ENCODE assay signal across 14 cellular contexts in genomic region chr7:93945083-93945482, GRCh38. TPM values are rescaled to one million over a fixed set of nuclear protein-coding genes. Genes with fewer than 3 reads are reported as not detected.
DNase-seq lines count a peak whose midpoint lies in the region; ATAC-seq and TF ChIP-seq lines count a peak whose summit lies in the region.
"Had no signal": no experiment of that assay in that cellular context is flagged by ENCODE, and none has a peak within 500 bp of the region (broad histone marks: within the 10 kb centered on the region; RNA-seq: fewer than 3 reads in every experiment).

No MANE protein-coding gene starts in this region.

- H2BK5ac ChIP-seq in IMR-90 (ENCODE audit: low read depth, low read length, poor library complexity, severe bottlenecking) = peak overlapping the region; percentile 99

- peaks cover 10% of the 10 kb centered on the region for H3K9me1 ChIP-seq in IMR-90 (ENCODE audit: insufficient read depth, low read length)

- H4K5ac ChIP-seq in IMR-90 (ENCODE audit: low read depth, low read length) = peak overlapping the region; percentile 97

- peak overlapping the region; percentile 61 for H3K4ac ChIP-seq in IMR-90 (ENCODE audit: low read depth, low read length)

- no peak for TF ChIP-seq RAD21 in IMR-90 (IDR thresholded peaks at IDR 0.05; ENCODE audit: low read length)

- H3K9me3 ChIP-seq in BLaER1 (no peaks in the 10 kb centered on the region), IMR-90 (ENCODE audit: control insufficient read depth, insufficient read depth, low read length) (no peaks in the 10 kb centered on the region), lower lobe of right lung (no peaks in the 10 kb centered on the region), subcutaneous abdominal adipose tissue (ENCODE audit: control insufficient read depth in 5 of 5, low read length in 5 of 5) (no peaks in the 10 kb centered on the region)
- H3K9me3 ChIP-seq: HAP-1 had no signal

- dilution Hi-C loops in IMR-90 (cut with HindIII; ENCODE audit: low sequenced_read_pairs, unreplicated experiment) = no loop called here

- H4K8ac ChIP-seq in IMR-90 (ENCODE audit: low read depth in 2 of 2, low read length in 2 of 2) = peak overlapping the region in 1 of 2 experiments; percentile 39; a peak in 1 of 4 replicates

- no peak for TF ChIP-seq POLR2A in IMR-90 (IDR thresholded peaks at IDR 0.05; ENCODE audit: low read depth, low read length)

- POLR2A ChIA-PET in IMR-90 (lab: Charles Lee; ENCODE audit: unreplicated experiment) = no interaction called here

- intact Hi-C loops in IMR-90 (cut with micrococcal nuclease) = no loop called here
- intact Hi-C loops in lower lobe of right lung (cut with DNase I) = no loop called here

- peak overlapping the region; percentile 52 for H3K27ac ChIP-seq in BLaER1
- H3K27ac ChIP-seq in IMR-90 (ENCODE audit: insufficient read depth, low read length) = peak overlapping the region; percentile 45; the same call in 1 of the 2 replicates
- H3K27ac ChIP-seq in lower lobe of right lung = peak overlapping the region; percentile 44
- H3K27ac ChIP-seq in subcutaneous abdominal adipose tissue (ENCODE audit: low read depth, low read length) = peak overlapping the region; percentile 83

- TF ChIP-seq CTCF in IMR-90 (conservative IDR thresholded peaks at IDR 0.05; ENCODE audit: low read depth, low read length) (no peak), lower lobe of right lung (IDR thresholded peaks at IDR 0.05) (no peak)

- H3K56ac ChIP-seq in IMR-90 (ENCODE audit: extremely low read depth, insufficient read depth, low read length) = no peak overlapping the region

- CTCF ChIA-PET in IMR-90 (lab: Yijun Ruan, JAX) = interaction anchor here (1.1 kb wide), 1 partner anchor 97 kb away, joined by 3 read pairs; no protein-coding TSS in a partner anchor

- H2BK15ac ChIP-seq in IMR-90 (ENCODE audit: low read depth, low read length) = peak overlapping the region; percentile 90; the same call in 2 of the 3 replicates

- H3K4me1 ChIP-seq in BLaER1 (peaks cover 39% of the 10 kb centered on the region), IMR-90 (ENCODE audit: control insufficient read depth, insufficient read depth, low read length) (peaks cover 25% of the 10 kb centered on the region), lower lobe of right lung (peaks cover 17% of the 10 kb centered on the region), subcutaneous abdominal adipose tissue (ENCODE audit: control insufficient read depth in 5 of 5, insufficient read depth in 5 of 5, low read length in 5 of 5) (peaks cover 0 to 33% (median 0%) of the 10 kb centered on the region in 5 donors)
- H3K4me1 ChIP-seq: HAP-1 had no signal

- peak overlapping the region; percentile 91 for H2AK5ac ChIP-seq in IMR-90 (ENCODE audit: low read depth, low read length)

- in situ Hi-C loops in IMR-90 (cut with MboI; ENCODE audit: low sequenced_read_pairs) = no loop called here

- H3K4me3 ChIP-seq in BLaER1 (no peak overlapping the region), IMR-90 (ENCODE audit: insufficient read depth, low read depth, low read length) (no peak overlapping the region), lower lobe of right lung (no peak overlapping the region), subcutaneous abdominal adipose tissue (ENCODE audit: low read depth in 1 of 5, low read length in 5 of 5) (no peak overlapping the region)
- H3K4me3 ChIP-seq: HAP-1 had no signal

- H3K27me3 ChIP-seq in BLaER1 (no peaks in the 10 kb centered on the region), IMR-90 (ENCODE audit: control insufficient read depth, insufficient read depth, low read length) (no peaks in the 10 kb centered on the region), lower lobe of right lung (ENCODE audit: low read depth) (no peaks in the 10 kb centered on the region), subcutaneous abdominal adipose tissue (ENCODE audit: control insufficient read depth in 5 of 5, insufficient read depth in 4 of 5, low read length in 5 of 5) (no peaks in the 10 kb centered on the region)

- H2BK120ac ChIP-seq in IMR-90 (ENCODE audit: low read depth, low read length) = peak overlapping the region; percentile 97

- peak overlapping the region; percentile 68 for H2BK20ac ChIP-seq in IMR-90 (ENCODE audit: low read depth, low read length)

- H3K23ac ChIP-seq in IMR-90 (ENCODE audit: low read depth, low read length) = no peak overlapping the region

- no peaks in the 10 kb centered on the region for H4K20me1 ChIP-seq in BLaER1
- H4K20me1 ChIP-seq in IMR-90 (ENCODE audit: insufficient read depth, low read length) = no peaks in the 10 kb centered on the region

- H3K9ac ChIP-seq in BLaER1 = no peak overlapping the region
- no peak overlapping the region; the same call in 1 of the 2 replicates for H3K9ac ChIP-seq in IMR-90 (ENCODE audit: low read depth, low read length)
- H3K9ac ChIP-seq in subcutaneous abdominal adipose tissue (ENCODE audit: low read length in 5 of 5) = peak overlapping the region in 2 of 5 donors; percentile 21 to 24

- ATAC-seq in IMR-90 (ENCODE audit: low read depth) (no peak), lower lobe of right lung (no peak)

- H3K14ac ChIP-seq in IMR-90 (replicated peaks; ENCODE audit: low read depth, low read length) = no peak overlapping the region

- no peak overlapping the region for H2AFZ ChIP-seq in IMR-90 (replicated peaks; ENCODE audit: low read length, poor library complexity)

- no TSS peak for BruUV-seq in IMR-90 (replicated peaks; lab: Mats Ljungman, UMichigan)

- no CpG with 5 or more reads among the region's 3 CpGs for WGBS in IMR-90 (ENCODE audit: extremely low coverage in 2 of 2, insufficient read length in 1 of 2), 2 experiments

- H3K4me2 ChIP-seq in BLaER1 (peak overlapping the region; percentile 54), IMR-90 (ENCODE audit: low read depth, low read length) (no peak overlapping the region)

- no peak for DNase-seq in IMR-90
- DNase-seq in lower lobe of right lung = no peak
- no peak for DNase-seq in NCI-H1436 (lab: John Stamatoyannopoulos, UW)
- no peak for DNase-seq in activated T-cell treated with anti-CD3 and anti-CD28 coated beads, Interleukin-2, amount 50 U/mL, for 1 hour
- no peak for DNase-seq in NCI-H69 (lab: John Stamatoyannopoulos, UW)
- DNase-seq: COR-L47; GF-D8; NCI-H1930; NCI-H446; NK-92 treated with Interleukin-12 subunit alpha and Interleukin-12 subunit beta, amount 100 ng/mL, for 24 hours had no signal

- no peaks in the 10 kb centered on the region for H3K36me3 ChIP-seq in BLaER1
- no peaks in the 10 kb centered on the region for H3K36me3 ChIP-seq in IMR-90 (ENCODE audit: control insufficient read depth, insufficient read depth, low read length)
- H3K36me3 ChIP-seq in lower lobe of right lung = no peaks in the 10 kb centered on the region
- H3K36me3 ChIP-seq in subcutaneous abdominal adipose tissue (ENCODE audit: control insufficient read depth in 5 of 5, insufficient read depth in 5 of 5, low read length in 5 of 5) = no peaks in the 10 kb centered on the region
- H3K36me3 ChIP-seq: HAP-1 had no signal

- no peak overlapping the region for H2AK9ac ChIP-seq in IMR-90 (replicated peaks; ENCODE audit: low read depth, low read length, poor library complexity)

- peak overlapping the region; percentile 80 for H4K91ac ChIP-seq in IMR-90 (ENCODE audit: insufficient read depth, low read depth, low read length)

- no peaks in the 10 kb centered on the region for H3K79me1 ChIP-seq in IMR-90 (ENCODE audit: low read depth in 1 of 2, low read length in 2 of 2)

- peak overlapping the region; percentile 97 for H3K18ac ChIP-seq in IMR-90 (ENCODE audit: low read depth, low read length)

TF ChIP-seq in IMR-90, 13 proteins besides CTCF, POLR2A, EP300 and RAD21:
- TF ChIP-seq MAZ (IDR thresholded peaks at IDR 0.05; ENCODE audit: borderline replicate concordance, low read depth, low read length) = no peak

RNA-seq across cellular contexts. Expression of gene GNG11, which starts 23.5 kb away (rescaled TPM):
- 6.1 and 11.1 TPM in 2 replicates for total RNA-seq in IMR-90 (2012; rRNA removed)
- polyA plus RNA-seq in IMR-90 (2012; rRNA removed) = 10.1 and 10.5 TPM in 2 replicates
- 5.0 and 5.5 TPM in 2 replicates for polyA plus RNA-seq in IMR-90 (2012; cell fraction: cytosol; rRNA removed)
- 2.0 and 3.3 TPM in 2 replicates for polyA plus RNA-seq in IMR-90 (2012; cell fraction: nucleus; rRNA removed; ENCODE audit: low replicate concordance)
- 23.2 TPM for total RNA-seq in lower lobe of right lung

RNA-seq across cellular contexts. Expression of gene GNGT1, which starts 38.7 kb away (rescaled TPM):
- total RNA-seq in IMR-90 (2012; rRNA removed) = not detected in 2 replicates
- polyA plus RNA-seq in IMR-90 (2012; rRNA removed) = not detected in 2 replicates
- not detected in 2 replicates for polyA plus RNA-seq in IMR-90 (2012; cell fraction: cytosol; rRNA removed)
- polyA plus RNA-seq in IMR-90 (2012; cell fraction: nucleus; rRNA removed; ENCODE audit: low replicate concordance) = not detected in 2 replicates
- total RNA-seq in lower lobe of right lung = not detected
- total RNA-seq: Daoy had no signal

RNA-seq across cellular contexts. Expression of gene TFPI2, which starts 54.5 kb away (rescaled TPM):
- total RNA-seq in IMR-90 (2012; rRNA removed) (48.9 and 53.6 TPM in 2 replicates), lower lobe of right lung (1.9 TPM)
- 99.0 and 121 TPM in 2 replicates for polyA plus RNA-seq in IMR-90 (2012; rRNA removed)
- 55.1 and 97.0 TPM in 2 replicates for polyA plus RNA-seq in IMR-90 (2012; cell fraction: cytosol; rRNA removed)
- polyA plus RNA-seq in IMR-90 (2012; cell fraction: nucleus; rRNA removed; ENCODE audit: low replicate concordance) = 41.5 and 59.6 TPM in 2 replicates

RNA-seq across cellular contexts. Expression of gene BET1, which starts 59.1 kb away (rescaled TPM):
- total RNA-seq in IMR-90 (2012; rRNA removed) = 9.9 and 36.4 TPM in 2 replicates
- polyA plus RNA-seq in IMR-90 (2012; rRNA removed) = 21.6 and 33.2 TPM in 2 replicates
- polyA plus RNA-seq in IMR-90 (2012; cell fraction: cytosol; rRNA removed) = 4.5 and 8.7 TPM in 2 replicates
- polyA plus RNA-seq in IMR-90 (2012; cell fraction: nucleus; rRNA removed; ENCODE audit: low replicate concordance) = 1.8 and 10.5 TPM in 2 replicates
- 21.9 TPM for total RNA-seq in lower lobe of right lung

Comparison
In these comparisons a context has a peak if more than half of its experiments do, and no peak if none do; other contexts are left out.
1. RNA of gene TFPI2, which starts 54.5 kb away (total RNA-seq): 48.9 to 53.6 TPM in IMR-90; 1.9 TPM in lower lobe of right lung (single experiment); every median in the first group is over 10 times any median in the second.
2. Peak in every context shown above with its lines, with median percentiles within 50 percentile points of each other: H3K27ac ChIP-seq.